ENCODE assay signal across 18 cellular contexts in genomic region chr3:188223936-188224335, GRCh38.
"Had no signal": no experiment of that assay in that cellular context is flagged by ENCODE, and none has a peak within 500 bp of the region (broad histone marks: within the 10 kb centered on the region; RNA-seq: fewer than 3 reads in every experiment).

No MANE protein-coding gene starts in this region.

- H3K4me3 ChIP-seq: dorsolateral prefrontal cortex, lung, ovary, testis, vagina had no signal

- H3K9me3 ChIP-seq: ovary, testis, vagina had no signal

- H3K36me3 ChIP-seq: ovary, vagina, WERI-Rb-1 had no signal

- H3K27ac Mint-ChIP-seq: activated naive CD4-positive, alpha-beta T cell treated with anti-CD3 and anti-CD28 coated beads for 36 hours; activated naive CD8-positive, alpha-beta T cell treated with anti-CD3 and anti-CD28 coated beads, Interleukin-2, amount 50 U/mL, for 24 hours; activated T-helper 17 cell treated with anti-CD3 and anti-CD28 coated beads, Interleukin-2, amount 50 U/mL, for 72 hours; endodermal cell; mesothelial cell of epicardium; T-helper 17 cell had no signal

- H3K9me3 Mint-ChIP-seq: activated naive CD4-positive, alpha-beta T cell treated with anti-CD3 and anti-CD28 coated beads for 36 hours; activated naive CD8-positive, alpha-beta T cell treated with anti-CD3 and anti-CD28 coated beads, Interleukin-2, amount 50 U/mL, for 24 hours; activated T-helper 17 cell treated with anti-CD3 and anti-CD28 coated beads, Interleukin-2, amount 50 U/mL, for 72 hours; endodermal cell had no signal

- H3K27me3 Mint-ChIP-seq: activated naive CD8-positive, alpha-beta T cell treated with anti-CD3 and anti-CD28 coated beads, Interleukin-2, amount 50 U/mL, for 24 hours; activated T-helper 17 cell treated with anti-CD3 and anti-CD28 coated beads, Interleukin-2, amount 50 U/mL, for 72 hours; T-helper 17 cell had no signal

- H3K27me3 ChIP-seq: dorsolateral prefrontal cortex, ovary, testis, vagina had no signal

- H3K4me1 Mint-ChIP-seq: activated naive CD8-positive, alpha-beta T cell treated with anti-CD3 and anti-CD28 coated beads, Interleukin-2, amount 50 U/mL, for 24 hours; neural crest cell had no signal

- ATAC-seq: activated naive CD8-positive, alpha-beta T cell treated with anti-CD3 and anti-CD28 coated beads, Interleukin-2, amount 50 U/mL, for 24 hours; activated T-helper 17 cell treated with anti-CD3 and anti-CD28 coated beads, Interleukin-2, amount 50 U/mL, for 72 hours; stimulated activated naive CD8-positive, alpha-beta T cell treated with anti-CD3 and anti-CD28 coated beads, Interleukin-15, Interleukin-2, amounts not matched to agents 100 U/mL and 50 U/mL, for 24 hours; T-helper 17 cell had no signal

- H3K4me3 Mint-ChIP-seq: activated naive CD4-positive, alpha-beta T cell treated with anti-CD3 and anti-CD28 coated beads for 36 hours; activated naive CD8-positive, alpha-beta T cell treated with anti-CD3 and anti-CD28 coated beads, Interleukin-2, amount 50 U/mL, for 24 hours; activated T-helper 17 cell treated with anti-CD3 and anti-CD28 coated beads, Interleukin-2, amount 50 U/mL, for 72 hours; endodermal cell; mesothelial cell of epicardium; neural crest cell; T-helper 17 cell had no signal

- H3K27ac ChIP-seq: dorsolateral prefrontal cortex, ovary, vagina, WERI-Rb-1 had no signal

- DNase-seq: activated CD4-positive, alpha-beta T cell treated with anti-CD3 and anti-CD28 coated beads, Interleukin-2, amount 50 U/mL, for 48 hours; activated naive CD4-positive, alpha-beta T cell treated with anti-CD3 and anti-CD28 coated beads for 36 hours; activated naive CD8-positive, alpha-beta T cell treated with anti-CD3 and anti-CD28 coated beads, Interleukin-2, amount 50 U/mL, for 24 hours; dorsolateral prefrontal cortex; endodermal cell; glutamatergic neuron; ovary; small intestine; stimulated activated CD4-positive, alpha-beta T cell treated with anti-CD3 and anti-CD28 coated beads, Interleukin-4, amount 100 ng/mL, for 24 hours; stimulated activated naive CD8-positive, alpha-beta T cell treated with anti-CD3 and anti-CD28 coated beads, Interleukin-15, Interleukin-2, amounts not matched to agents 100 U/mL and 50 U/mL, for 24 hours; T-helper 17 cell; testis; WERI-Rb-1 had no signal
